ENCODE assay signal across 30 cellular contexts in genomic region chr7:155667241-155667849, GRCh38. TPM values are rescaled to one million over a fixed set of nuclear protein-coding genes. Genes with fewer than 3 reads are reported as not detected.
DNase-seq lines count a peak whose midpoint lies in the region; ATAC-seq and TF ChIP-seq lines count a peak whose summit lies in the region.
"Had no signal": no experiment of that assay in that cellular context is flagged by ENCODE, and none has a peak within 500 bp of the region (broad histone marks: within the 10 kb centered on the region; RNA-seq: fewer than 3 reads in every experiment).

No MANE protein-coding gene starts in this region.

- DNase-seq in stimulated activated naive CD8-positive, alpha-beta T cell treated with anti-CD3 and anti-CD28 coated beads, Interleukin-15, Interleukin-2, amounts not matched to agents 100 U/mL and 50 U/mL, for 24 hours: no peak
- DNase-seq in SJSA1 (ENCODE audit: low read depth in 1 of 2, low spot score in 2 of 2): peak; percentile 89 to 94
- DNase-seq in memory B cell (ENCODE audit: low spot score in 2 of 2): no peak
- no peak for DNase-seq in DMS114 treated with DMSO at 0.1 percent for 48 hours (lab: John Stamatoyannopoulos, UW; ENCODE audit: unreplicated experiment)
- DNase-seq in vagina (ENCODE audit: extremely low spot score in 2 of 2): no peak
- DNase-seq: activated CD4-positive, alpha-beta T cell treated with anti-CD3 and anti-CD28 coated beads, Interleukin-2, amount 10 ng/mL, durations not matched to agents 24 days and 14 days; activated naive CD4-positive, alpha-beta T cell treated with anti-CD3 and anti-CD28 coated beads for 36 hours; amygdala; DMS153; gastrocnemius medialis; HCEC 1CT; hippocampal formation; left cardiac atrium; NCI-H1436; NCI-H2081; NCI-H226; NCI-H748 treated with DMSO at 0.1 percent for 48 hours; SIG-M5; stomach; T1000 had no signal

- ATAC-seq in stimulated activated naive CD8-positive, alpha-beta T cell treated with anti-CD3 and anti-CD28 coated beads, Interleukin-15, Interleukin-2, amounts not matched to agents 100 U/mL and 50 U/mL, for 24 hours: no peak
- ATAC-seq in memory B cell (ENCODE audit: low read depth): no peak
- ATAC-seq in GM21423 (IDR thresholded peaks at IDR 0.05; ENCODE audit: unreplicated experiment): no peak
- ATAC-seq: gastrocnemius medialis, left cardiac atrium had no signal

- no peaks in the 10 kb centered on the region for H3K9me3 Mint-ChIP-seq in stimulated activated naive CD8-positive, alpha-beta T cell treated with anti-CD3 and anti-CD28 coated beads, Interleukin-15, Interleukin-2, amounts not matched to agents 100 ng/mL and 50 ng/mL, for 24 hours
- no peaks in the 10 kb centered on the region for H3K9me3 Mint-ChIP-seq in memory B cell
- H3K9me3 Mint-ChIP-seq: activated CD4-positive, alpha-beta T cell treated with anti-CD3 and anti-CD28 coated beads, Interleukin-2, amount 10 ng/mL, durations not matched to agents 24 days and 14 days; activated naive CD4-positive, alpha-beta T cell treated with anti-CD3 and anti-CD28 coated beads for 36 hours; activated T-helper 1 cell treated with anti-CD3 and anti-CD28 coated beads, Interleukin-12 subunit alpha, Interleukin-12 subunit beta, Interleukin-2, Interleukin-4 antibody, amounts not matched to agents 30 ng/mL and 10 ng/mL and 1 ng/mL, durations not matched to agents 14 hours and 24 hours and 36 hours; neural crest cell had no signal

- TF ChIP-seq CTCF in vagina (IDR thresholded peaks at IDR 0.05): no peak

- H3K9me3 ChIP-seq in SJSA1 (replicated peaks) (no peaks in the 10 kb centered on the region), vagina (no peaks in the 10 kb centered on the region)
- H3K9me3 ChIP-seq: breast epithelium, gastrocnemius medialis, stomach, thyroid gland had no signal

- peaks cover 82% of the 10 kb centered on the region for H3K4me1 Mint-ChIP-seq in stimulated activated naive CD8-positive, alpha-beta T cell treated with anti-CD3 and anti-CD28 coated beads, Interleukin-15, Interleukin-2, amounts not matched to agents 100 ng/mL and 50 ng/mL, for 24 hours (ENCODE audit: low read depth)
- peaks cover 35% of the 10 kb centered on the region for H3K4me1 Mint-ChIP-seq in memory B cell

- no peak overlapping the region for H3K4me3 Mint-ChIP-seq in stimulated activated naive CD8-positive, alpha-beta T cell treated with anti-CD3 and anti-CD28 coated beads, Interleukin-15, Interleukin-2, amounts not matched to agents 100 ng/mL and 50 ng/mL, for 24 hours
- no peak overlapping the region for H3K4me3 Mint-ChIP-seq in memory B cell
- H3K4me3 Mint-ChIP-seq: activated CD4-positive, alpha-beta T cell treated with anti-CD3 and anti-CD28 coated beads, Interleukin-2, amount 10 ng/mL, durations not matched to agents 24 days and 14 days; activated naive CD4-positive, alpha-beta T cell treated with anti-CD3 and anti-CD28 coated beads for 36 hours; activated T-helper 1 cell treated with anti-CD3 and anti-CD28 coated beads, Interleukin-12 subunit alpha, Interleukin-12 subunit beta, Interleukin-2, Interleukin-4 antibody, amounts not matched to agents 30 ng/mL and 10 ng/mL and 1 ng/mL, durations not matched to agents 14 hours and 24 hours and 36 hours; neural crest cell had no signal

- peaks cover 12% of the 10 kb centered on the region for H3K36me3 ChIP-seq in SJSA1
- H3K36me3 ChIP-seq in vagina: peaks cover 0 to 4% of the 10 kb centered on the region in 2 donors
- H3K36me3 ChIP-seq: breast epithelium, gastrocnemius medialis, thyroid gland had no signal

- H3K27ac ChIP-seq in SJSA1 (peak overlapping the region; percentile 90), vagina (no peak overlapping the region)
- H3K27ac ChIP-seq: breast epithelium, gastrocnemius medialis, KMS-11, parathyroid adenoma, stomach, thyroid gland had no signal

- H3K4me3 ChIP-seq in SJSA1 (no peak overlapping the region), vagina (no peak overlapping the region)
- H3K4me3 ChIP-seq: breast epithelium, gastrocnemius medialis, lung, smooth muscle cell, stomach, thyroid gland had no signal

- no peak for TF ChIP-seq POLR2A in vagina (IDR thresholded peaks at IDR 0.05)

- no peaks in the 10 kb centered on the region for H3K27me3 Mint-ChIP-seq in stimulated activated naive CD8-positive, alpha-beta T cell treated with anti-CD3 and anti-CD28 coated beads, Interleukin-15, Interleukin-2, amounts not matched to agents 100 ng/mL and 50 ng/mL, for 24 hours
- H3K27me3 Mint-ChIP-seq in memory B cell: no peaks in the 10 kb centered on the region
- H3K27me3 Mint-ChIP-seq: activated CD4-positive, alpha-beta T cell treated with anti-CD3 and anti-CD28 coated beads, Interleukin-2, amount 10 ng/mL, durations not matched to agents 24 days and 14 days had no signal

- intact Hi-C loops in vagina (cut with DNase I): no loop called here

- peaks cover 25% of the 10 kb centered on the region for H3K36me3 Mint-ChIP-seq in stimulated activated naive CD8-positive, alpha-beta T cell treated with anti-CD3 and anti-CD28 coated beads, Interleukin-15, Interleukin-2, amounts not matched to agents 100 ng/mL and 50 ng/mL, for 24 hours (ENCODE audit: low read depth)
- H3K36me3 Mint-ChIP-seq in memory B cell: peaks cover 6% of the 10 kb centered on the region

- H3K27ac Mint-ChIP-seq in stimulated activated naive CD8-positive, alpha-beta T cell treated with anti-CD3 and anti-CD28 coated beads, Interleukin-15, Interleukin-2, amounts not matched to agents 100 ng/mL and 50 ng/mL, for 24 hours: peak overlapping the region; percentile 17
- H3K27ac Mint-ChIP-seq in memory B cell: peak overlapping the region; percentile 28
- H3K27ac Mint-ChIP-seq: activated CD4-positive, alpha-beta T cell treated with anti-CD3 and anti-CD28 coated beads, Interleukin-2, amount 10 ng/mL, durations not matched to agents 24 days and 14 days; activated naive CD4-positive, alpha-beta T cell treated with anti-CD3 and anti-CD28 coated beads for 36 hours; activated T-helper 1 cell treated with anti-CD3 and anti-CD28 coated beads, Interleukin-12 subunit alpha, Interleukin-12 subunit beta, Interleukin-2, Interleukin-4 antibody, amounts not matched to agents 30 ng/mL and 10 ng/mL and 1 ng/mL, durations not matched to agents 14 hours and 24 hours and 36 hours had no signal

- H3K27me3 ChIP-seq in SJSA1 (replicated peaks) (no peaks in the 10 kb centered on the region), vagina (no peaks in the 10 kb centered on the region)
- H3K27me3 ChIP-seq: breast epithelium, gastrocnemius medialis, stomach, thyroid gland had no signal

- H3K4me1 ChIP-seq in SJSA1 (replicated peaks): peaks cover 79% of the 10 kb centered on the region
- H3K4me1 ChIP-seq in vagina: peaks cover 71% of the 10 kb centered on the region
- H3K4me1 ChIP-seq: breast epithelium had no signal

RNA-seq across cellular contexts. Expression of gene RBM33, which starts 22.9 kb away (rescaled TPM):
- total RNA-seq in SJSA1 (2014; rRNA removed; shearing (Covaris generic)): 27.2 and 37.4 TPM in 2 replicates
- total RNA-seq in vagina: 63.8 TPM

Comparison
In these comparisons a context has a peak if more than half of its experiments do, and no peak if none do; other contexts are left out.
1. DNase-seq: peak in SJSA1 (2 of 2); none in stimulated activated naive CD8-positive, alpha-beta T cell treated with anti-CD3 and anti-CD28 coated beads, Interleukin-15, Interleukin-2, amounts not matched to agents 100 U/mL and 50 U/mL, for 24 hours (single experiment), memory B cell (0 of 2), DMS114 treated with DMSO at 0.1 percent for 48 hours (single experiment) and vagina (0 of 2).